12 cellular contexts compared by ENCODE assay signal in the genomic region with DNA sequence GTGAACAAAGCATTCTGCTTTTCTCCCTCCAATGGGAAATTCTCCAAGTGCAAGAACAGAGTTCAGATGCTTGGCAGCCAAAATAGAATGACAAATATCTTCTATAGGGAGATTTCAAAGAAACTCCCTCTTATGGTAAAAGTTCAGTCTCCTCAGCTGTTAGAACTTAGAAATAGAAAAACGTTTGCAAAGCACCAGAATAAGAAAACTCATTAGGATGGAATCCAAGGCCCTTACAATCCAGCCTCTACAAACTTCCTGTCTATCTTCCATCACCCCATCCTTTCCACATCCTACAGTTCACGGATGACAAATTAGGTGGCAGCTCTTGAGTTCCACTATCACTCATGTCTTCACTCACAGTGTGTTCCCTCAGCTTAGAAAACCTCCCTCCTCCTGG. TPM values are rescaled to one million over a fixed set of nuclear protein-coding genes. Genes with fewer than 3 reads are reported as not detected.
DNase-seq lines count a peak whose midpoint lies in the region; ATAC-seq and TF ChIP-seq lines count a peak whose summit lies in the region.
"Had no signal": no experiment of that assay in that cellular context is flagged by ENCODE, and none has a peak within 500 bp of the region (broad histone marks: within the 10 kb centered on the region; RNA-seq: fewer than 3 reads in every experiment).

No MANE protein-coding gene starts in this region.

- H3K36me3 Mint-ChIP-seq in mesothelial cell of epicardium (peaks cover 2% of the 10 kb centered on the region), GM23338 (ENCODE audit: low read depth) (no peaks in the 10 kb centered on the region)
- no peaks in the 10 kb centered on the region for H3K36me3 Mint-ChIP-seq in stimulated activated effector memory CD8-positive, alpha-beta T cell treated with anti-CD3 and anti-CD28 coated beads, Interleukin-12 subunit alpha, Interleukin-12 subunit beta, amount 100 ng/mL, for 72 hours
- H3K36me3 Mint-ChIP-seq: activated naive CD4-positive, alpha-beta T cell treated with anti-CD3 and anti-CD28 coated beads, Interleukin-2, amount 50 U/mL, for 72 hours; naive B cell had no signal

- H3K4me1 ChIP-seq in esophagus muscularis mucosa (peaks cover 21 to 92% (median 89%) of the 10 kb centered on the region in 4 donors), GM23338 (ENCODE audit: insufficient read depth) (no peaks in the 10 kb centered on the region)

- no peaks in the 10 kb centered on the region for H3K9me2 ChIP-seq in GM23338 (ENCODE audit: insufficient read depth)

- no peak for ATAC-seq in GM23338
- ATAC-seq in stimulated activated effector memory CD8-positive, alpha-beta T cell treated with anti-CD3 and anti-CD28 coated beads, Interleukin-12 subunit alpha, Interleukin-12 subunit beta, amount 100 ng/mL, for 72 hours: no peak
- ATAC-seq: activated naive CD4-positive, alpha-beta T cell treated with anti-CD3 and anti-CD28 coated beads, Interleukin-2, amount 50 U/mL, for 72 hours had no signal

- H4K20me1 ChIP-seq in GM23338 (replicated peaks; ENCODE audit: insufficient read depth): no peaks in the 10 kb centered on the region

- H3K27ac ChIP-seq in esophagus muscularis mucosa (replicated peaks in 1 of 4) (peak overlapping the region; percentile 69 to 80 (median 78)), temporal lobe (ENCODE audit: low read depth, low read length) (peak overlapping the region; percentile 91), GM23338 (ENCODE audit: low read depth) (no peak overlapping the region)

- peak overlapping the region in 1 of 4 donors; percentile 8 for H3K4me3 ChIP-seq in esophagus muscularis mucosa
- H3K4me3 ChIP-seq in GM23338: no peak overlapping the region

- H3K4me3 Mint-ChIP-seq in mesothelial cell of epicardium (no peak overlapping the region), GM23338 (no peak overlapping the region)
- no peak overlapping the region for H3K4me3 Mint-ChIP-seq in stimulated activated effector memory CD8-positive, alpha-beta T cell treated with anti-CD3 and anti-CD28 coated beads, Interleukin-12 subunit alpha, Interleukin-12 subunit beta, amount 100 ng/mL, for 72 hours
- H3K4me3 Mint-ChIP-seq: naive B cell had no signal

- H3K4me2 ChIP-seq in GM23338: no peak overlapping the region

- H3K27me3 Mint-ChIP-seq in mesothelial cell of epicardium (ENCODE audit: low read depth) (no peaks in the 10 kb centered on the region), GM23338 (ENCODE audit: insufficient read depth, low read depth, poor library complexity) (peaks cover 34% of the 10 kb centered on the region)
- H3K27me3 Mint-ChIP-seq: naive B cell had no signal

- H2AFZ ChIP-seq in GM23338: no peak overlapping the region

- no peaks in the 10 kb centered on the region for H3K79me2 ChIP-seq in GM23338 (replicated peaks; ENCODE audit: insufficient read depth)

- WGBS in esophagus muscularis mucosa: 20% methylated on average over 2 of the region's 2 CpGs

- no peaks in the 10 kb centered on the region for H3K36me3 ChIP-seq in esophagus muscularis mucosa
- H3K36me3 ChIP-seq in GM23338 (ENCODE audit: insufficient read depth): no peaks in the 10 kb centered on the region

- H3F3A ChIP-seq in GM23338 (replicated peaks; ENCODE audit: low read depth): no peaks in the 10 kb centered on the region

- H3K9me3 Mint-ChIP-seq in mesothelial cell of epicardium: peaks cover 9% of the 10 kb centered on the region
- H3K9me3 Mint-ChIP-seq in GM23338: peaks cover 3% of the 10 kb centered on the region; the same call in 2 of the 3 replicates
- no peaks in the 10 kb centered on the region for H3K9me3 Mint-ChIP-seq in stimulated activated effector memory CD8-positive, alpha-beta T cell treated with anti-CD3 and anti-CD28 coated beads, Interleukin-12 subunit alpha, Interleukin-12 subunit beta, amount 100 ng/mL, for 72 hours
- H3K9me3 Mint-ChIP-seq: activated naive CD4-positive, alpha-beta T cell treated with anti-CD3 and anti-CD28 coated beads, Interleukin-2, amount 50 U/mL, for 72 hours had no signal

- H3K27ac Mint-ChIP-seq in mesothelial cell of epicardium (peak overlapping the region; percentile 52), GM23338 (no peak overlapping the region)
- no peak overlapping the region for H3K27ac Mint-ChIP-seq in stimulated activated effector memory CD8-positive, alpha-beta T cell treated with anti-CD3 and anti-CD28 coated beads, Interleukin-12 subunit alpha, Interleukin-12 subunit beta, amount 100 ng/mL, for 72 hours
- H3K27ac Mint-ChIP-seq: activated naive CD4-positive, alpha-beta T cell treated with anti-CD3 and anti-CD28 coated beads, Interleukin-2, amount 50 U/mL, for 72 hours; naive B cell had no signal

- DNase-seq in NCI-H69 (lab: John Stamatoyannopoulos, UW) (peak; percentile 18), esophagus muscularis mucosa (ENCODE audit: extremely low spot score) (no peak), mesothelial cell of epicardium (ENCODE audit: low spot score in 2 of 2, unreplicated experiment in 2 of 2) (no peak), RPMI8226 (no peak), DMS53 (lab: John Stamatoyannopoulos, UW) (no peak), GM23338 (ENCODE audit: low spot score) (no peak)
- no peak for DNase-seq in stimulated activated effector memory CD8-positive, alpha-beta T cell treated with anti-CD3 and anti-CD28 coated beads, Interleukin-12 subunit alpha, Interleukin-12 subunit beta, amount 100 ng/mL, for 72 hours (ENCODE audit: low spot score in 2 of 2)
- DNase-seq: activated CD4-positive, alpha-beta T cell treated with anti-CD3 and anti-CD28 coated beads, Interleukin-2, amount 50 U/mL, for 1 hour; naive B cell; NCI-H82 had no signal

- TF ChIP-seq POLR2A in esophagus muscularis mucosa (IDR thresholded peaks at IDR 0.05; ENCODE audit: low read depth): no peak

- intact Hi-C loops in esophagus muscularis mucosa (cut with DNase I): no loop called here

- H3K27me3 ChIP-seq in esophagus muscularis mucosa (no peaks in the 10 kb centered on the region), GM23338 (ENCODE audit: insufficient read depth) (peaks cover 35% of the 10 kb centered on the region)

- peaks cover 19% of the 10 kb centered on the region for H3K4me1 Mint-ChIP-seq in mesothelial cell of epicardium
- peaks cover 3% of the 10 kb centered on the region; the same call in 1 of the 3 replicates for H3K4me1 Mint-ChIP-seq in GM23338
- H3K4me1 Mint-ChIP-seq in stimulated activated effector memory CD8-positive, alpha-beta T cell treated with anti-CD3 and anti-CD28 coated beads, Interleukin-12 subunit alpha, Interleukin-12 subunit beta, amount 100 ng/mL, for 72 hours: no peaks in the 10 kb centered on the region
- H3K4me1 Mint-ChIP-seq: naive B cell had no signal

- TF ChIP-seq CTCF in esophagus muscularis mucosa (IDR thresholded peaks at IDR 0.05): no peak
- no peak for TF ChIP-seq CTCF in mesothelial cell of epicardium (IDR thresholded peaks at IDR 0.05; ENCODE audit: unreplicated experiment)
- TF ChIP-seq CTCF in GM23338 (conservative IDR thresholded peaks at IDR 0.05; ENCODE audit: low read depth in 2 of 2): no peak

- no peak for TF ChIP-seq EP300 in esophagus muscularis mucosa (IDR thresholded peaks at IDR 0.05)

- H3K9me3 ChIP-seq in esophagus muscularis mucosa: no peaks in the 10 kb centered on the region

TF ChIP-seq in GM23338, 12 proteins besides CTCF, POLR2A, EP300 and RAD21:
- TF ChIP-seq STAT1 (IDR thresholded peaks at IDR 0.05; ENCODE audit: unreplicated experiment) (no peak), NANOG (IDR thresholded peaks at IDR 0.05; ENCODE audit: borderline replicate concordance) (no peak)

RNA-seq across cellular contexts. Expression of a gene that starts 25.7 kb away (rescaled TPM):
- 10 to 100 TPM; 45.1 to 62.9 (median 53.1) TPM for total RNA-seq in esophagus muscularis mucosa
- total RNA-seq in mesothelial cell of epicardium: 6.7 to 7.3 TPM (median 6.8 TPM) in 3 replicates
- 15.2 TPM for total RNA-seq in temporal lobe
- 0.94 and 1.1 TPM in 2 replicates for total RNA-seq in GM23338 (2014; rRNA removed; shearing (Covaris generic))
- 0.94 and 2.1 TPM in 2 replicates for polyA plus RNA-seq in GM23338 (2016; fragmentation: Nextera tagmentation; extraction: Ambion mirVana)
